In genomic region chr6:160139420-160139851, GRCh38 we compare ENCODE assay signal across 10 cellular contexts. TPM values are rescaled to one million over a fixed set of nuclear protein-coding genes. Genes with fewer than 3 reads are reported as not detected.
DNase-seq lines count a peak whose midpoint lies in the region; ATAC-seq, FAIRE-seq and TF ChIP-seq lines count a peak whose summit lies in the region.
"Had no signal": no experiment of that assay in that cellular context is flagged by ENCODE, and none has a peak within 500 bp of the region (broad histone marks: within the 10 kb centered on the region; RNA-seq: fewer than 3 reads in every experiment).

No MANE protein-coding gene starts in this region.

- ATAC-seq in A549 (peak; percentile 69 to 78), K562 (peak; percentile 20; the same call in 2 of the 3 replicates), left lung (peak; percentile 8), HG03460 (IDR thresholded peaks at IDR 0.05; ENCODE audit: unreplicated experiment) (no peak)

- no peaks in the 10 kb centered on the region for H3K36me3 ChIP-seq in K562 (ENCODE audit: control insufficient read depth, insufficient read depth, low read length)
- no peaks in the 10 kb centered on the region for H3K36me3 ChIP-seq in left lung

- H3K4me3 ChIP-seq in A549 = no peak overlapping the region
- no peak overlapping the region for H3K4me3 ChIP-seq in K562
- H3K4me3 ChIP-seq in left lung = no peak overlapping the region

- no peaks in the 10 kb centered on the region for H3K9me1 ChIP-seq in K562 (ENCODE audit: control insufficient read depth, insufficient read depth, low read length)

- peaks cover 19 to 45% of the 10 kb centered on the region in 2 experiments for H3K27me3 ChIP-seq in K562 (ENCODE audit: control insufficient read depth in 2 of 2, insufficient read depth in 2 of 2, low read length in 2 of 2)
- no peaks in the 10 kb centered on the region for H3K27me3 ChIP-seq in left lung

- TF ChIP-seq POLR2A in A549 (IDR thresholded peaks at IDR 0.05; ENCODE audit: low read length) (no peak), K562 (conservative IDR thresholded peaks at IDR 0.05) (no peak)

- DNase-seq in A549 (ENCODE audit: low read depth in 1 of 2, low spot score in 1 of 2) (peak; percentile 62 to 65), HEK293T (ENCODE audit: extremely low spot score) (no peak), K562 (ENCODE audit: extremely low read depth in 1 of 4, low spot score in 3 of 4) (no peak), left lung (no peak), NCI-H1092 treated with DMSO at 0.1 percent for 48 hours (lab: John Stamatoyannopoulos, UW) (no peak)
- no peak for DNase-seq in activated CD4-positive, alpha-beta T cell treated with anti-CD3 and anti-CD28 coated beads for 4 hours
- no peak for DNase-seq in activated CD4-positive, alpha-beta T cell treated with anti-CD3 and anti-CD28 coated beads for 1 hour
- DNase-seq: NCI-H2081, nephron progenitor cell had no signal

- WGBS in A549 (ENCODE audit: missing lambda C conversion rate) = 64% methylated on average over 12 of the region's 12 CpGs
- WGBS in K562 (ENCODE audit: insufficient coverage, low coverage, missing lambda C conversion rate) = 7% methylated on average over 12 of the region's 12 CpGs

- in situ Hi-C loops in K562 (cut with MboI) = no loop called here

- CTCF ChIA-PET in A549 (lab: Yijun Ruan, JAX) = interaction anchor here (1.0 to 2.9 kb wide), 3 partner anchors 11 to 249 kb away, joined by 3 to 17 read pairs (median 4); no protein-coding TSS in a partner anchor
- CTCF ChIA-PET in HEK293T (lab: Yijun Ruan, JAX) = interaction anchor here (2.0 kb wide), 1 partner anchor 316 kb away, joined by 6 read pairs; no protein-coding TSS in a partner anchor
- CTCF ChIA-PET in K562 (lab: Yijun Ruan, JAX; ENCODE audit: low intra/inter-chr PET ratio) = interaction anchor here (1.8 to 2.6 kb wide), 2 partner anchors 276 to 316 kb away, joined by 8 to 18 read pairs; no protein-coding TSS in a partner anchor

- no TSS peak for BruUV-seq in K562 (replicated peaks; lab: Mats Ljungman, UMichigan)

- no peak overlapping the region for H2AFZ ChIP-seq in K562 (ENCODE audit: low read depth, low read length)

- intact Hi-C loops in K562 (cut with micrococcal nuclease) (loop anchor here (5.0 kb wide), 2 partner anchors 128 to 277 kb away; no protein-coding TSS in a partner anchor), left lung (cut with DNase I) (loop anchor here in 1 of 2 donors (10.0 kb wide), 1 partner anchor 315 kb away; no protein-coding TSS in a partner anchor)

- TF ChIP-seq EP300 in A549 (IDR thresholded peaks at IDR 0.05) (peak; percentile 11 to 42; a peak in 2 of 5 replicates), K562 (IDR thresholded peaks at IDR 0.05; ENCODE audit: low read length) (no peak)

- H3K9me3 ChIP-seq in A549 (no peaks in the 10 kb centered on the region), K562 (replicated peaks; ENCODE audit: control insufficient read depth, insufficient read depth, low read depth, low read length) (no peaks in the 10 kb centered on the region), left lung (no peaks in the 10 kb centered on the region)

- H4K20me1 ChIP-seq in K562 (replicated peaks; ENCODE audit: control insufficient read depth, insufficient read depth, low read length) = 0 out of 2 replicates have a peak, but pooled peaks cover 6% of the 10 kb centered on the region

- H3K4me2 ChIP-seq in A549 = peak overlapping the region; percentile 49
- no peak overlapping the region for H3K4me2 ChIP-seq in K562 (ENCODE audit: insufficient read depth, low read length)

- TF ChIP-seq RAD21 in A549 (conservative IDR thresholded peaks at IDR 0.05 in 1 of 2, IDR thresholded peaks at IDR 0.05 in 1 of 2) (0 out of 5 replicates have a peak, but pooled peaks of 1 of the 2 experiments have one; percentile 29), K562 (CRISPR knock-in tag; conservative IDR thresholded peaks at IDR 0.05 in 1 of 2, IDR thresholded peaks at IDR 0.05 in 1 of 2) (no peak)

- H3K4me1 ChIP-seq in A549 (peaks cover 51% of the 10 kb centered on the region), K562 (replicated peaks in 1 of 2; ENCODE audit: control insufficient read depth in 2 of 2, insufficient read depth in 2 of 2, low read length in 2 of 2) (no peaks in the 10 kb centered on the region), left lung (no peaks in the 10 kb centered on the region)

- no peaks in the 10 kb centered on the region for H3K79me2 ChIP-seq in K562 (ENCODE audit: control insufficient read depth, insufficient read depth, low read length)

- POLR2A ChIA-PET in A549 (lab: Yijun Ruan, JAX) (no interaction called here), HEK293T (lab: Yijun Ruan, JAX) (no interaction called here), K562 (lab: Yijun Ruan, JAX) (no interaction called here)

- peak overlapping the region; percentile 75 to 87 for H3K27ac ChIP-seq in A549
- no peak overlapping the region for H3K27ac ChIP-seq in K562 (ENCODE audit: extremely low read depth, low read depth, low read length)
- H3K27ac ChIP-seq in left lung = no peak overlapping the region

- FAIRE-seq in A549 (lab: Jason Lieb, UNC) (no peak), K562 (lab: Jason Lieb, UNC) (no peak)

- no peak for TF ChIP-seq CTCF in A549 (IDR thresholded peaks at IDR 0.05)
- no peak for TF ChIP-seq CTCF in K562 (IDR thresholded peaks at IDR 0.05 in 2 of 3, conservative IDR thresholded peaks at IDR 0.05 in 1 of 3; ENCODE audit: insufficient read depth in 2 of 3, low read depth in 1 of 3, low read length in 3 of 3)
- no peak for TF ChIP-seq CTCF in left lung (IDR thresholded peaks at IDR 0.05)

- no peak overlapping the region for H3K9ac ChIP-seq in K562 (ENCODE audit: insufficient read depth in 1 of 2, low read depth in 2 of 2, low read length in 2 of 2)

TF ChIP-seq in A549, 52 proteins besides CTCF, POLR2A, EP300 and RAD21 (continues in another document):
- TF ChIP-seq, protein P1, sequence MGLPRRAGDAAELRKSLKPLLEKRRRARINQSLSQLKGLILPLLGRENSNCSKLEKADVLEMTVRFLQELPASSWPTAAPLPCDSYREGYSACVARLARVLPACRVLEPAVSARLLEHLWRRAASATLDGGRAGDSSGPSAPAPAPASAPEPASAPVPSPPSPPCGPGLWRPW (IDR thresholded peaks at IDR 0.05) = no peak
- TF ChIP-seq SREBF2 (IDR thresholded peaks at IDR 0.05) = no peak
- TF ChIP-seq TFCP2L1 (CRISPR knock-in tag; IDR thresholded peaks at IDR 0.05) = no peak
- peak; percentile 74 for TF ChIP-seq JUNB (IDR thresholded peaks at IDR 0.05)
- no peak for TF ChIP-seq HOXB13 (CRISPR knock-in tag; IDR thresholded peaks at IDR 0.05; ENCODE audit: low read depth)

TF ChIP-seq in HEK293T, 16 proteins besides CTCF, POLR2A, EP300 and RAD21:
- no peak for TF ChIP-seq HDGF (IDR thresholded peaks at IDR 0.05; ENCODE audit: borderline replicate concordance)
- no peak for TF ChIP-seq LEF1 (IDR thresholded peaks at IDR 0.05; ENCODE audit: borderline replicate concordance)
- peak; percentile 63; the same call in 1 of the 2 replicates for TF ChIP-seq ZNF384 (IDR thresholded peaks at IDR 0.05)

TF ChIP-seq in K562, 482 proteins besides CTCF, POLR2A, EP300 and RAD21 (continues in another document):
- TF ChIP-seq NR3C1 (CRISPR knock-in tag; IDR thresholded peaks at IDR 0.05) (no peak), JUND (IDR thresholded peaks at IDR 0.05; ENCODE audit: borderline replicate concordance, low read depth, low read length) (0 out of 2 replicates have a peak, but pooled peaks have one; percentile 13), JUND (tag; IDR thresholded peaks at IDR 0.05; ENCODE audit: borderline replicate concordance, low read depth, low read length) (no peak), RBFOX2 (IDR thresholded peaks at IDR 0.05; ENCODE audit: low read depth, low read length) (no peak), TCFL5 (CRISPR knock-in tag; conservative IDR thresholded peaks at IDR 0.05) (no peak)
- TF ChIP-seq, protein P2, sequence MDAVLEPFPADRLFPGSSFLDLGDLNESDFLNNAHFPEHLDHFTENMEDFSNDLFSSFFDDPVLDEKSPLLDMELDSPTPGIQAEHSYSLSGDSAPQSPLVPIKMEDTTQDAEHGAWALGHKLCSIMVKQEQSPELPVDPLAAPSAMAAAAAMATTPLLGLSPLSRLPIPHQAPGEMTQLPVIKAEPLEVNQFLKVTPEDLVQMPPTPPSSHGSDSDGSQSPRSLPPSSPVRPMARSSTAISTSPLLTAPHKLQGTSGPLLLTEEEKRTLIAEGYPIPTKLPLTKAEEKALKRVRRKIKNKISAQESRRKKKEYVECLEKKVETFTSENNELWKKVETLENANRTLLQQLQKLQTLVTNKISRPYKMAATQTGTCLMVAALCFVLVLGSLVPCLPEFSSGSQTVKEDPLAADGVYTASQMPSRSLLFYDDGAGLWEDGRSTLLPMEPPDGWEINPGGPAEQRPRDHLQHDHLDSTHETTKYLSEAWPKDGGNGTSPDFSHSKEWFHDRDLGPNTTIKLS (IDR thresholded peaks at IDR 0.05; ENCODE audit: borderline replicate concordance, low read depth) = no peak

RNA-seq across cellular contexts. Expression of gene SLC22A1, which starts 17.8 kb away (rescaled TPM):
- polyA plus RNA-seq in A549 (2011; rRNA removed) (0.87 and 2.1 TPM in 2 replicates), A549 (2017; fragmentation: RNase III; extraction: RNeasy Plus Mini Kit Qiagen cat#74134 plus additional on column Dnase treatment) (1.6 to 2.1 TPM (median 1.7 TPM) in 3 replicates), K562 (2011; rRNA removed) (0.08 and 0.26 TPM in 2 replicates), K562 (2014; fragmentation: Illumina TruSeq; extraction: Trizol) (0.12 TPM in 1 of 2 replicates, not detected in the other), K562 (2014; fragmentation: Nextera tagmentation; extraction: Ambion mirVana) (under 1 TPM in 1 of 2 experiments, not detected in 1; 0.11 TPM), K562 (2014; rRNA removed) (0.24 TPM in 1 of 2 replicates, not detected in the other)
- polyA plus RNA-seq in A549 (2012; cell fraction: cytosol; rRNA removed) = 0.79 and 0.93 TPM in 2 replicates
- polyA plus RNA-seq in A549 (2012; cell fraction: nucleus; rRNA removed) = 1.2 and 1.3 TPM in 2 replicates
- 0.44 and 2.1 TPM in 2 replicates for polyA minus RNA-seq in A549 (2011; rRNA and poly(A)+ RNA removed)
- 0.86 and 0.93 TPM in 2 replicates for total RNA-seq in K562 (2011; cell fraction: chromatin; rRNA removed; ENCODE audit: low replicate concordance)
- total RNA-seq in K562 (2011; cell fraction: nucleolus; rRNA removed) = 0.67 and 0.79 TPM in 2 replicates
- 1.5 and 1.9 TPM in 2 replicates for total RNA-seq in K562 (2011; cell fraction: nucleoplasm; rRNA removed)
- total RNA-seq in K562 (2014; rRNA removed) (0.37 TPM in 1 of 2 replicates, not detected in the other), K562 (2014; rRNA removed; fragmentation: Illumina TruSeq; extraction: Trizol) (0.18 and 0.19 TPM in 2 replicates), K562 (2015; rRNA removed; fragmentation: Illumina TruSeq; extraction: Trizol) (0.33 and 0.45 TPM in 2 replicates), K562 (2021) (0.54 and 0.60 TPM in 2 replicates), left lung (1 to 10 TPM in 1 of 2 donors, under 1 TPM in 1; 0.41 to 2.7 TPM)
- polyA plus RNA-seq in K562 (2011; cell fraction: cytosol; rRNA removed) = 0.18 TPM in 1 of 2 replicates, not detected in the other
- 0.60 and 0.74 TPM in 2 replicates for polyA plus RNA-seq in K562 (2011; cell fraction: nucleus; rRNA removed)
- polyA plus RNA-seq in K562 (2012) = 0.14 and 0.25 TPM in 2 replicates
- 0.33 and 0.56 TPM in 2 replicates for polyA minus RNA-seq in K562 (2011; rRNA and poly(A)+ RNA removed)
- not detected in 2 replicates for polyA minus RNA-seq in K562 (2011; cell fraction: cytosol; rRNA and poly(A)+ RNA removed)
- polyA minus RNA-seq in K562 (2011; cell fraction: nucleus; rRNA and poly(A)+ RNA removed) = 0.67 TPM in 2 replicates

Comparison
In these comparisons a context has a peak if more than half of its experiments do, and no peak if none do; other contexts are left out.
1. DNase-seq: peak in A549 (2 of 2); none in HEK293T (single experiment), K562 (0 of 4), left lung (0 of 2), NCI-H1092 treated with DMSO at 0.1 percent for 48 hours (single experiment), activated CD4-positive, alpha-beta T cell treated with anti-CD3 and anti-CD28 coated beads for 4 hours (0 of 2) and activated CD4-positive, alpha-beta T cell treated with anti-CD3 and anti-CD28 coated beads for 1 hour (single experiment).
2. H3K27ac ChIP-seq: peak in A549 (2 of 2); none in K562 (single experiment) and left lung (0 of 2).
3. Of the 35 proteins assayed by ChIP-seq in both K562 and A549: peak only in K562: none; only in A549: EP300, JUNB and MAX; in both: none; in neither: 30; mixed calls (peak in some experiments, not most) for 2.